Comparison of ENCODE assay signal across 1 cellular context in the genomic region with DNA sequence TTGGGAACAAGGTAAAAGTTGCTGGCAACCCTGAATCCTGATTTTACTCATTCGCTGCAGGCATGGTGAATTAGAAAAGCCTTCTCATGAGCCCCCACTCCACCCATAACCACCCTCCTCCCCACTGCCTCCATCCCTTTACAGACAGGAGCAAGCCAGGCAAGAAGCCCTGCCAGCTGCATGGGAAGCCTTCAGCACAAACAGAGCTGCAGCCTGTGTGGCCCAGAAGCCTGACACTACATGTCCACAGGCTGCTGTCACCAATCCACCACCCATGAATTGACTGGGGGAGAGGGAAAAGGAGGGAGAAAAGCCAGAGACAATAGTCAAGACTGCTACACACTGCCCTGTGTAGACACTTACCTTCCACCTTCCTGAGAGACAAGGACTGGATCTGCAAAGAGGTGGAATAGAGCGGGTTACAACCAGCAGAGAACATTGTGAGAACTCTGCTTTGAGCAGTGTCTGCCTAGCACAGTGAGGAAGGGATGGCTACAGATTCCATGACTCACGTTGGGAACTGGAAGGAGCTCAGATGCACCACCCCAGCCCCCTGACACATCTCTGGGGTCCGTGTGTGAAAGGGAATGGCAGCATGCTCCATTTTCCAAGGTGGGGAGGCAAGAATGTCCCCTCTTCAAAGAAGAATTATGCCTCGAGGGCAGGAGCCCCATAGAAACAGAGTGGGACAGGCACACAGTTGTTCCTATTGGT.
TF ChIP-seq lines count a peak whose summit lies in the region.

No MANE protein-coding gene starts in this region.

TF ChIP-seq in A549, 52 proteins besides CTCF, POLR2A, EP300 and RAD21 (continued from another document):
- TF ChIP-seq HMGXB4 (CRISPR knock-in tag; IDR thresholded peaks at IDR 0.05; ENCODE audit: borderline replicate concordance) (no peak), CHD4 (IDR thresholded peaks at IDR 0.05; ENCODE audit: borderline replicate concordance) (no peak), HDAC2 (IDR thresholded peaks at IDR 0.05) (no peak), TP53 (CRISPR knock-in tag; IDR thresholded peaks at IDR 0.05) (no peak), HOXA7 (CRISPR knock-in tag; IDR thresholded peaks at IDR 0.05) (no peak), SREBF2 (IDR thresholded peaks at IDR 0.05) (no peak)
- TF ChIP-seq, protein P1, sequence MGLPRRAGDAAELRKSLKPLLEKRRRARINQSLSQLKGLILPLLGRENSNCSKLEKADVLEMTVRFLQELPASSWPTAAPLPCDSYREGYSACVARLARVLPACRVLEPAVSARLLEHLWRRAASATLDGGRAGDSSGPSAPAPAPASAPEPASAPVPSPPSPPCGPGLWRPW (IDR thresholded peaks at IDR 0.05) = no peak
